12 cellular contexts compared by ENCODE assay signal in genomic region chr4:108109997-108110416, GRCh38. TPM values are rescaled to one million over a fixed set of nuclear protein-coding genes. Genes with fewer than 3 reads are reported as not detected.
DNase-seq lines count a peak whose midpoint lies in the region; ATAC-seq and TF ChIP-seq lines count a peak whose summit lies in the region.
"Had no signal": no experiment of that assay in that cellular context is flagged by ENCODE, and none has a peak within 500 bp of the region (broad histone marks: within the 10 kb centered on the region; RNA-seq: fewer than 3 reads in every experiment).

No MANE protein-coding gene starts in this region.

- H3K79me2 ChIP-seq in PC-3 (ENCODE audit: low read length), result no peaks in the 10 kb centered on the region

- no peak overlapping the region for H3K27ac ChIP-seq in PC-3 (ENCODE audit: low read length)
- H3K27ac ChIP-seq: left ventricle myocardium inferior, SK-N-MC had no signal

- H3K36me3 Mint-ChIP-seq in activated naive CD4-positive, alpha-beta T cell treated with anti-CD3 and anti-CD28 coated beads, Interleukin-2, amount 50 U/mL, for 24 hours, result peaks cover 27% of the 10 kb centered on the region
- peaks cover 0 to 6% of the 10 kb centered on the region in 2 donors for H3K36me3 Mint-ChIP-seq in stimulated activated naive B cell treated with anti-CD40 and anti-IgM and Interleukin-4, amounts not matched to agents 10 μg/mL and 1 μg/mL and 100 μg/mL, for 72 hours

- H3K27me3 Mint-ChIP-seq in activated naive CD4-positive, alpha-beta T cell treated with anti-CD3 and anti-CD28 coated beads, Interleukin-2, amount 50 U/mL, for 24 hours, result no peaks in the 10 kb centered on the region
- H3K27me3 Mint-ChIP-seq in stimulated activated naive B cell treated with anti-CD40 and anti-IgM and Interleukin-4, amounts not matched to agents 10 μg/mL and 1 μg/mL and 100 μg/mL, for 72 hours, result no peaks in the 10 kb centered on the region

- H2AFZ ChIP-seq in PC-3 (ENCODE audit: low read length), result no peak overlapping the region

- no peaks in the 10 kb centered on the region for H3K36me3 ChIP-seq in PC-3 (ENCODE audit: low read depth, low read length)
- H3K36me3 ChIP-seq: left ventricle myocardium inferior had no signal

- H3K4me1 Mint-ChIP-seq in activated naive CD4-positive, alpha-beta T cell treated with anti-CD3 and anti-CD28 coated beads, Interleukin-2, amount 50 U/mL, for 24 hours, result peaks cover 89% of the 10 kb centered on the region
- peaks cover 30 to 62% of the 10 kb centered on the region in 2 donors for H3K4me1 Mint-ChIP-seq in stimulated activated naive B cell treated with anti-CD40 and anti-IgM and Interleukin-4, amounts not matched to agents 10 μg/mL and 1 μg/mL and 100 μg/mL, for 72 hours

- H3K9me3 Mint-ChIP-seq in activated naive CD4-positive, alpha-beta T cell treated with anti-CD3 and anti-CD28 coated beads, Interleukin-2, amount 50 U/mL, for 24 hours, result no peaks in the 10 kb centered on the region
- H3K9me3 Mint-ChIP-seq in stimulated activated naive B cell treated with anti-CD40 and anti-IgM and Interleukin-4, amounts not matched to agents 10 μg/mL and 1 μg/mL and 100 μg/mL, for 72 hours, result no peaks in the 10 kb centered on the region

- no peak for DNase-seq in activated naive CD4-positive, alpha-beta T cell treated with anti-CD3 and anti-CD28 coated beads, Interleukin-2, amount 50 U/mL, for 16 hours
- DNase-seq in stimulated activated naive B cell treated with anti-CD40 and anti-IgM and Interleukin-4, amounts not matched to agents 10 μg/mL and 1 μg/mL and 100 μg/mL, for 72 hours, result no peak
- DNase-seq in GM19238 (ENCODE audit: insufficient read length, low spot score) (no peak), PC-3 (no peak)
- no peak for DNase-seq in stimulated activated CD4-positive, alpha-beta T cell treated with anti-CD3 and anti-CD28 coated beads, Interleukin-2, amount 100 ng/mL, for 48 hours
- DNase-seq: left ventricle myocardium inferior, NCI-H1105, small intestine had no signal

- no peak overlapping the region for H3K4me2 ChIP-seq in PC-3 (ENCODE audit: low read length)

- H3K4me1 ChIP-seq in PC-3 (ENCODE audit: insufficient read depth, low read length), result no peaks in the 10 kb centered on the region
- H3K4me1 ChIP-seq: left ventricle myocardium inferior had no signal

- BruUV-seq in PC-3 (replicated peaks; lab: Mats Ljungman, UMichigan), result no TSS peak

- intact Hi-C loops in PC-3 (cut with micrococcal nuclease), result no loop called here

- H3K9ac ChIP-seq in PC-3 (ENCODE audit: low read length), result no peak overlapping the region

- H3F3A ChIP-seq in PC-3 (ENCODE audit: low read length, unreplicated experiment), result no peaks in the 10 kb centered on the region

- no peaks in the 10 kb centered on the region for H3K27me3 ChIP-seq in PC-3 (ENCODE audit: low read length)

- H3K9me2 ChIP-seq in PC-3 (replicated peaks; ENCODE audit: low read length), result no peaks in the 10 kb centered on the region

- ATAC-seq in HG02571 (IDR thresholded peaks at IDR 0.05; ENCODE audit: unreplicated experiment) (peak; percentile 70), HG03469 (IDR thresholded peaks at IDR 0.05; ENCODE audit: unreplicated experiment) (peak; percentile 80), PC-3 (no peak)
- ATAC-seq in stimulated activated naive B cell treated with anti-CD40 and anti-IgM and Interleukin-4, amounts not matched to agents 10 μg/mL and 1 μg/mL and 100 μg/mL, for 72 hours (replicated peaks), result peak; percentile 11 to 46

- CTCF ChIA-PET in PC-3 (lab: Charles Lee), result no interaction called here

- no peaks in the 10 kb centered on the region for H4K20me1 ChIP-seq in PC-3 (ENCODE audit: low read length)

- POLR2A ChIA-PET in PC-3 (lab: Charles Lee; ENCODE audit: unreplicated experiment), result no interaction called here

- H3K4me3 ChIP-seq in PC-3 (ENCODE audit: low read length), result no peak overlapping the region
- H3K4me3 ChIP-seq: left ventricle myocardium inferior, SK-N-MC had no signal

- H3K27ac Mint-ChIP-seq in activated naive CD4-positive, alpha-beta T cell treated with anti-CD3 and anti-CD28 coated beads, Interleukin-2, amount 50 U/mL, for 24 hours, result peak overlapping the region; percentile 98
- H3K27ac Mint-ChIP-seq in stimulated activated naive B cell treated with anti-CD40 and anti-IgM and Interleukin-4, amounts not matched to agents 10 μg/mL and 1 μg/mL and 100 μg/mL, for 72 hours, result no peak overlapping the region

- TF ChIP-seq CTCF in PC-3 (conservative IDR thresholded peaks at IDR 0.05; ENCODE audit: low read depth, low read length), result no peak

- H3K4me3 Mint-ChIP-seq in activated naive CD4-positive, alpha-beta T cell treated with anti-CD3 and anti-CD28 coated beads, Interleukin-2, amount 50 U/mL, for 24 hours, result peak overlapping the region; percentile 78
- H3K4me3 Mint-ChIP-seq in stimulated activated naive B cell treated with anti-CD40 and anti-IgM and Interleukin-4, amounts not matched to agents 10 μg/mL and 1 μg/mL and 100 μg/mL, for 72 hours, result peak overlapping the region in 1 of 2 donors; percentile 26

- no peaks in the 10 kb centered on the region for H3K9me3 ChIP-seq in PC-3 (ENCODE audit: low read length)
- H3K9me3 ChIP-seq: left ventricle myocardium inferior had no signal

RNA-seq across cellular contexts. Expression of gene LEF1, which starts 58.7 kb away (rescaled TPM):
- 0.58 and 2.4 TPM in 2 replicates for total RNA-seq in PC-3 (2014; rRNA removed)
